ENCODE assay signal across 8 cellular contexts in genomic region chr17:43546317-43547188, GRCh38. TPM values are rescaled to one million over a fixed set of nuclear protein-coding genes. Genes with fewer than 3 reads are reported as not detected.
A peak's percentile ranks its signal among the peaks of the same experiment; 100 is the strongest.
DNase-seq lines count a peak whose midpoint lies in the region; ATAC-seq and TF ChIP-seq lines count a peak whose summit lies in the region.

TSS of gene ETV4 (minus strand) at chr17:43546340. CDS start at chr17:43545617, 723 bp downstream.

- in situ Hi-C loops in transverse colon (cut with MboI; ENCODE audit: low pct_ligation_motif_present in 1 of 4, low pct_unique_long_range_greater_than_20kb in 1 of 4, low sequenced_read_pairs in 3 of 4): no loop called here

- H3K36me3 ChIP-seq in adrenal gland (replicated peaks in 1 of 2) (no peaks in the 10 kb centered on the region), heart left ventricle (no peaks in the 10 kb centered on the region), transverse colon (no peaks in the 10 kb centered on the region)

- no peak within 1 kb of the TSS for H3K27ac Mint-ChIP-seq in T-cell

- peak; percentile 83 for ATAC-seq in HG02610 (IDR thresholded peaks at IDR 0.05; ENCODE audit: unreplicated experiment)
- ATAC-seq in T-cell (replicated peaks in 1 of 4): peak; percentile 92 to 94 (median 93)
- ATAC-seq in heart left ventricle: peak; percentile 90 to 97 (median 93)

- 0 to 2% (median 1%) methylated on average over 27 to 47 of the region's 47 CpGs for WGBS in adrenal gland, 4 donors
- WGBS in heart left ventricle, 4 donors: 1% methylated on average over 33 to 47 of the region's 47 CpGs
- WGBS in transverse colon (ENCODE audit: low coverage in 1 of 2), 2 donors: 0% methylated on average over 47 of the region's 47 CpGs; no CpG with 5 or more reads in 1 of the 2 donors

- H3K4me3 ChIP-seq in adrenal gland (peak within 1 kb of the TSS in 2 of 4 donors; percentile 54 to 61), heart left ventricle (peak within 1 kb of the TSS; percentile 37 to 93 (median 67)), transverse colon (peak within 1 kb of the TSS; percentile 33 to 61 (median 42))

- intact Hi-C loops in adrenal gland (cut with DNase I) (no loop called here), heart left ventricle (cut with DNase I) (no loop called here), transverse colon (cut with DNase I; ENCODE audit: low total_unique reads) (no loop called here)

- CTCF ChIA-PET in T-cell (lab: Charles Lee): interaction anchor here (0.6 to 1.4 kb wide), 2 partner anchors 127 to 1308 kb away, joined by 3 to 10 read pairs; no protein-coding TSS in a partner anchor

- peaks cover 48 to 66% of the 10 kb centered on the region in 2 donors for H3K27me3 Mint-ChIP-seq in T-cell

- DNase-seq in GDM1 (lab: John Stamatoyannopoulos, UW): peak; percentile 73
- peak; percentile 85 for DNase-seq in NCI-H1105 treated with DMSO at 0.1 percent for 48 hours (lab: John Stamatoyannopoulos, UW)
- peak; percentile 77 to 90 (median 84) for DNase-seq in T-cell
- DNase-seq in adrenal gland: peak; percentile 86 to 95 (median 92)
- DNase-seq in heart left ventricle: peak; percentile 92 to 95 (median 94)
- DNase-seq in pons (ENCODE audit: low spot score): peak; percentile 84
- peak; percentile 92 for DNase-seq in transverse colon

- peaks cover 22 to 27% (median 23%) of the 10 kb centered on the region in 3 donors for H3K4me1 Mint-ChIP-seq in T-cell

- no peak for TF ChIP-seq EP300 in transverse colon (IDR thresholded peaks at IDR 0.05; ENCODE audit: low read depth)

- H3K27me3 ChIP-seq in adrenal gland (no peaks in the 10 kb centered on the region), heart left ventricle (peaks cover 0 to 32% (median 0%) of the 10 kb centered on the region in 9 donors), transverse colon (peaks cover 44% of the 10 kb centered on the region)

- H3K27ac ChIP-seq in adrenal gland (peak within 1 kb of the TSS in 1 of 5 donors; percentile 68), heart left ventricle (peak within 1 kb of the TSS in 4 of 12 donors; percentile 30 to 59 (median 46)), transverse colon (peak within 1 kb of the TSS in 2 of 4 donors; percentile 36 to 47)

- peak within 1 kb of the TSS; percentile 78 to 89 (median 81) for H3K4me3 Mint-ChIP-seq in T-cell

- no peaks in the 10 kb centered on the region for H3K36me3 Mint-ChIP-seq in T-cell

- peaks cover 14 to 17% of the 10 kb centered on the region in 2 donors for H3K4me1 ChIP-seq in adrenal gland (replicated peaks in 1 of 2)
- peaks cover 4 to 23% (median 11%) of the 10 kb centered on the region in 12 donors for H3K4me1 ChIP-seq in heart left ventricle
- H3K4me1 ChIP-seq in transverse colon: peaks cover 15 to 33% (median 30%) of the 10 kb centered on the region in 4 donors

- TF ChIP-seq CTCF in adrenal gland (IDR thresholded peaks at IDR 0.05) (no peak), heart left ventricle (IDR thresholded peaks at IDR 0.05) (no peak), transverse colon (IDR thresholded peaks at IDR 0.05) (no peak)

- H3K9me3 ChIP-seq in adrenal gland (replicated peaks in 1 of 3) (no peaks in the 10 kb centered on the region), heart left ventricle (no peaks in the 10 kb centered on the region), transverse colon (no peaks in the 10 kb centered on the region)

- TF ChIP-seq POLR2A in adrenal gland (IDR thresholded peaks at IDR 0.05) (no peak), heart left ventricle (IDR thresholded peaks at IDR 0.05) (no peak), transverse colon (IDR thresholded peaks at IDR 0.05) (no peak)

- POLR2A ChIA-PET in T-cell (lab: Charles Lee): interaction anchor here in 1 of 2 donors (0.6 kb wide), 1 partner anchor 33 kb away, joined by 6 read pairs; no protein-coding TSS in a partner anchor

- no peaks in the 10 kb centered on the region for H3K9me3 Mint-ChIP-seq in T-cell

RNA-seq across cellular contexts. Expression of gene ETV4, which starts in this region (rescaled TPM):
- total RNA-seq in T-cell (under 1 TPM in 3 of 5 donors, not detected in 2; 0.41 to 0.46 (median 0.44) TPM), adrenal gland (1 to 10 TPM in 6 of 8 donors, under 1 TPM in 2; 0.26 to 3.5 (median 2.2) TPM), heart left ventricle (1 to 10 TPM in 2 of 9 donors, under 1 TPM in 7; 0.30 to 1.5 (median 0.74) TPM), transverse colon (1 to 10 TPM in 1 of 4 donors, under 1 TPM in 1, not detected in 2; 0.41 to 1.3 TPM)
- polyA plus RNA-seq in adrenal gland (1 to 10 TPM; 1.9 to 6.6 (median 1.9) TPM), heart left ventricle (1 to 10 TPM in 1 of 2 donors, under 1 TPM in 1; 0.46 to 1.7 TPM)

Comparison
In these comparisons a context has a peak if more than half of its experiments do, and no peak if none do; other contexts are left out.
1. Peak in DNase-seq and ATAC-seq in T-cell; RNA of the gene not detected or under 1 TPM.